Comparison of ENCODE assay signal across 8 cellular contexts in the genomic region with DNA sequence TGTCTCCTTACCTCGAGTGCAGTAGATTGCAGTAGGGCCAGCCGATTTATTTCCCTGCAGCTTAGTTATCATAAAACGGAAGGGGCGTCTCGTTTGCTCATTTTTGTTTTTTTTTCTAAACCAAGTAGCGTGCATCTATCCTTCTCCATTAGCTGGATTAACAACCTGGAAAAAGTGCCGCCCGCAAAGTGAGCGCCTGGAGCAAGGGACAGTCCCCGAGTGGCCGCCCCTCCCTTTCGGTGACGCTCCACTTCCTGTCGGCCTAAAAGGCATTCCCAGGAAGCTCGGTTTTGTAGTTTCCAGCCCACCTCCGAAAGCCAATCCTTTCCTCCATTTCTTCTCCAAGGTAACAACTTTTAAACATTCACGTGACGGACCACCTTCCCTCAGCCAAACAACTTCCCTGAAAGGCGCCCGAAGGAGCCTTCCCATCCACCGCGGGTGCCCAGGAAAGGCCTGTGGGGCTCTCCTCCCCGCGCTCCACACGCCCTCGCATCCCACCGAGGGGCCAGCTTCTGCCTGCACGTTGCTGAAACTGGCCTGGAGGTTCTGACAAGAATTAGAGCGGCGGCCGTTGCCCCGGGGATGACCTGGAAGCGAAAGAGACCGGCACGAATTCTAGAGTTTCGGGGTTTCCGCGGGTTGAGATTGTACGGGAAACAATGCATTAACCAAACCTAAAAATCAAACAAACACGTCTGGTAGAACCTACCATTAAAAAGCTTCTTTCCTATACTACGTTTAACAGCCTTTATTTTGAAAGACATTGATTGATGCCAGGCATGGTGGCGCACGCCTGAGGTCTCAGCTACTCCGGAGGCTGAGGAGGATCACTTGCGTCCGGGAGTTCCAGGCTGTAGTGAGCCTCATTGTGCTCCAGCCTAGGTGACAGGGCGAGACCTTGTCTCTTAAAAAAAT. TPM values are rescaled to one million over a fixed set of nuclear protein-coding genes. Genes with fewer than 3 reads are reported as not detected.
DNase-seq lines count a peak whose midpoint lies in the region; ATAC-seq and TF ChIP-seq lines count a peak whose summit lies in the region.

A gene with protein sequence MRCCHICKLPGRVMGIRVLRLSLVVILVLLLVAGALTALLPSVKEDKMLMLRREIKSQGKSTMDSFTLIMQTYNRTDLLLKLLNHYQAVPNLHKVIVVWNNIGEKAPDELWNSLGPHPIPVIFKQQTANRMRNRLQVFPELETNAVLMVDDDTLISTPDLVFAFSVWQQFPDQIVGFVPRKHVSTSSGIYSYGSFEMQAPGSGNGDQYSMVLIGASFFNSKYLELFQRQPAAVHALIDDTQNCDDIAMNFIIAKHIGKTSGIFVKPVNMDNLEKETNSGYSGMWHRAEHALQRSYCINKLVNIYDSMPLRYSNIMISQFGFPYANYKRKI (minus strand): TSS at position 221 of the 918 bp plus-strand sequence. CDS start 6,085 bp downstream, outside the sequence.

- H3F3A ChIP-seq in SU-DHL-6 (ENCODE audit: insufficient read depth): peaks cover 7% of the 10 kb centered on the region; the same call in 1 of the 2 replicates

- peaks cover 14% of the 10 kb centered on the region; the same call in 1 of the 2 replicates for H3K36me3 ChIP-seq in SU-DHL-6 (ENCODE audit: low read length)
- no peaks in the 10 kb centered on the region for H3K36me3 ChIP-seq in parathyroid adenoma (ENCODE audit: control insufficient read depth, insufficient read depth, low read length)

- DNase-seq in GM10266 (ENCODE audit: extremely low spot score) (peak; percentile 63), NCI-H1105 (lab: John Stamatoyannopoulos, UW) (peak; percentile 96), cardiac septum (ENCODE audit: low spot score) (peak; percentile 93), type B pancreatic cell (ENCODE audit: extremely low spot score, unreplicated experiment) (peak; percentile 84)

- H3K4me3 Mint-ChIP-seq in type B pancreatic cell: peak within 1 kb of the TSS; percentile 99

- H3K4me1 Mint-ChIP-seq in type B pancreatic cell (ENCODE audit: unreplicated experiment): peaks cover 23% of the 10 kb centered on the region

- H3K27me3 ChIP-seq in SU-DHL-6 (ENCODE audit: low read length) (no peaks in the 10 kb centered on the region), parathyroid adenoma (ENCODE audit: control insufficient read depth, insufficient read depth, low read length) (no peaks in the 10 kb centered on the region)

- 0% methylated on average over 47 of the region's 47 CpGs for WGBS in adipose tissue, 3 donors

- peak within 1 kb of the TSS; percentile 99 for H3K27ac Mint-ChIP-seq in type B pancreatic cell

- H3K4me2 ChIP-seq in SU-DHL-6 (ENCODE audit: low read depth, low read length, poor library complexity, severe bottlenecking) (peak within 1 kb of the TSS; percentile 99), parathyroid adenoma (ENCODE audit: low read length) (peak within 1 kb of the TSS; percentile 98)

- peaks cover 9% of the 10 kb centered on the region for H3K9me3 Mint-ChIP-seq in type B pancreatic cell

- no peaks in the 10 kb centered on the region for H3K4me1 ChIP-seq in parathyroid adenoma

- TF ChIP-seq CTCF in GM10266 (IDR thresholded peaks at IDR 0.05; ENCODE audit: control insufficient read depth, insufficient read depth, low read depth, missing control alignments) (no peak), SU-DHL-6 (IDR thresholded peaks at IDR 0.05; ENCODE audit: insufficient read depth, low read length, poor library complexity, severe bottlenecking) (no peak), parathyroid adenoma (IDR thresholded peaks at IDR 0.05) (no peak), type B pancreatic cell (conservative IDR thresholded peaks at IDR 0.05) (no peak)

- peak; percentile 36 for ATAC-seq in HG02623 (IDR thresholded peaks at IDR 0.05; ENCODE audit: unreplicated experiment)

- peak within 1 kb of the TSS; percentile 87 for H3K9ac ChIP-seq in SU-DHL-6 (ENCODE audit: low read length)
- peak within 1 kb of the TSS; percentile 40 for H3K9ac ChIP-seq in parathyroid adenoma

- no peaks in the 10 kb centered on the region for H3K27me3 Mint-ChIP-seq in type B pancreatic cell

- H2AFZ ChIP-seq in SU-DHL-6 (ENCODE audit: low read depth, low read length, severe bottlenecking) (peak within 1 kb of the TSS; percentile 99), parathyroid adenoma (peak within 1 kb of the TSS; percentile 95)

- no peaks in the 10 kb centered on the region for H4K20me1 ChIP-seq in SU-DHL-6 (ENCODE audit: low read depth, low read length)

- peak within 1 kb of the TSS; percentile 73 for H3K27ac ChIP-seq in SU-DHL-6 (ENCODE audit: low read depth, low read length)
- peak within 1 kb of the TSS; percentile 96 for H3K27ac ChIP-seq in adipose tissue (ENCODE audit: low read depth, low read length)
- H3K27ac ChIP-seq in parathyroid adenoma: peak within 1 kb of the TSS; percentile 96

- intact Hi-C loops in cardiac septum (cut with DNase I): loop anchor here (1.0 to 10.0 kb wide), 2 partner anchors 342 to 760 kb away; a partner anchor contains a TSS

- H3K9me3 ChIP-seq in SU-DHL-6 (ENCODE audit: insufficient read depth, low read length): peaks cover 7% of the 10 kb centered on the region; the same call in 1 of the 2 replicates
- H3K9me3 ChIP-seq in parathyroid adenoma (ENCODE audit: control insufficient read depth, low read length): no peaks in the 10 kb centered on the region

- H3K79me2 ChIP-seq in SU-DHL-6 (ENCODE audit: insufficient read depth, low read length) (peaks cover 28% of the 10 kb centered on the region), parathyroid adenoma (no peaks in the 10 kb centered on the region)

- H3K9me2 ChIP-seq in SU-DHL-6 (replicated peaks; ENCODE audit: insufficient read depth, low read length): no peaks in the 10 kb centered on the region

- H3K4me3 ChIP-seq in SU-DHL-6 (ENCODE audit: insufficient read depth, low read length, poor library complexity, severe bottlenecking): peak within 1 kb of the TSS; percentile 71
- H3K4me3 ChIP-seq in parathyroid adenoma (ENCODE audit: low read depth, low read length): peak within 1 kb of the TSS; percentile 84

- peaks cover 22% of the 10 kb centered on the region for H3K36me3 Mint-ChIP-seq in type B pancreatic cell

RNA-seq across cellular contexts. Expression of the gene that starts here (rescaled TPM):
- polyA plus RNA-seq in adipose tissue: 10 to 100 TPM in 1 of 3 donors, 1 to 10 TPM in 2; 4.3 to 10.0 (median 6.4) TPM
- 7.1 TPM for total RNA-seq in cardiac septum
- 11.7 and 40.1 TPM in 2 replicates for total RNA-seq in type B pancreatic cell (ENCODE audit: low replicate concordance)

Comparison
In these comparisons a context has a peak if more than half of its experiments do, and no peak if none do; other contexts are left out.
1. Peak in every context shown above with its lines: DNase-seq, ATAC-seq, H3K4me3 ChIP-seq and H3K27ac ChIP-seq.